ENCODE assay signal across 21 cellular contexts in the genomic region with DNA sequence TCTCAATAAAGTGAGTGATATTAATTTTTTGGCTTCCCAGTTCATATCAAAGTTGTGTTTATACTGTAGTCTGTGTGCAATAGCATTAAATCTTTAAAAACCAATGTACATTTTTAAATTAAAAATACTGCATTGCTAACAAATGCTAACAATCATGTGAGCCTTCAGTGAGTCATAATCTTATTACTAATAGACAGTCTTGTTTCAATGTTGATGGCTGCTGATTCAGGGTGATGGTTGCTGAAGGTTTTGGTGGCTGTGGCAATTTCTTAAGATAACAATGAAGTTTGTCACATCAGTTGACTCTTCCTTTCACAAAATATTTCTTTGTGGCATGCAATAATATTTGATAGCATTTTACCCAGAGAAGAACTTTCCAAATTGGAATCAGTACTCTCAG.
DNase-seq lines count a peak whose midpoint lies in the region; ATAC-seq, FAIRE-seq and TF ChIP-seq lines count a peak whose summit lies in the region.
"Had no signal": no experiment of that assay in that cellular context is flagged by ENCODE, and none has a peak within 500 bp of the region (broad histone marks: within the 10 kb centered on the region; RNA-seq: fewer than 3 reads in every experiment).

No MANE protein-coding gene starts in this region.

- no peak overlapping the region for H2BK5ac ChIP-seq in IMR-90 (ENCODE audit: low read depth, low read length, poor library complexity, severe bottlenecking)

- no peaks in the 10 kb centered on the region for H3K27me3 Mint-ChIP-seq in immature natural killer cell (ENCODE audit: low read depth in 3 of 3)
- H3K27me3 Mint-ChIP-seq: activated T-helper 17 cell treated with anti-CD3 and anti-CD28 coated beads, Interleukin-2, amount 50 U/mL, for 72 hours; stimulated activated naive B cell treated with anti-CD40 and anti-IgM and Interleukin-4, amounts not matched to agents 10 μg/mL and 1 μg/mL and 100 μg/mL, for 72 hours; T-helper 17 cell; type B pancreatic cell had no signal

- no peak overlapping the region for H3K14ac ChIP-seq in IMR-90 (replicated peaks; ENCODE audit: low read depth, low read length)

- no peaks in the 10 kb centered on the region for H3K9me1 ChIP-seq in IMR-90 (ENCODE audit: insufficient read depth, low read length)
- peaks cover 2% of the 10 kb centered on the region for H3K9me1 ChIP-seq in keratinocyte (ENCODE audit: control insufficient read depth, extremely low read depth, insufficient read depth, low read length)

- H4K5ac ChIP-seq in IMR-90 (ENCODE audit: low read depth, low read length): no peak overlapping the region

- ATAC-seq in IMR-90 (ENCODE audit: low read depth): peak; percentile 68
- no peak for ATAC-seq in GM21423 (IDR thresholded peaks at IDR 0.05; ENCODE audit: unreplicated experiment)
- ATAC-seq: activated T-helper 17 cell treated with anti-CD3 and anti-CD28 coated beads, Interleukin-2, amount 50 U/mL, for 72 hours; CD8-positive, alpha-beta T cell; GM12878; stimulated activated naive B cell treated with anti-CD40 and anti-IgM and Interleukin-4, amounts not matched to agents 10 μg/mL and 1 μg/mL and 100 μg/mL, for 72 hours; T-helper 17 cell; WTC11 had no signal

- no peak overlapping the region for H3K27ac ChIP-seq in IMR-90 (ENCODE audit: insufficient read depth, low read length)
- peak overlapping the region; percentile 72 for H3K27ac ChIP-seq in keratinocyte (ENCODE audit: control insufficient read depth, insufficient read depth, low read length)
- H3K27ac ChIP-seq: prostate gland had no signal

- H3K18ac ChIP-seq in IMR-90 (ENCODE audit: low read depth, low read length): no peak overlapping the region

- H2BK20ac ChIP-seq in IMR-90 (ENCODE audit: low read depth, low read length): no peak overlapping the region

- no peak overlapping the region for H3K23ac ChIP-seq in IMR-90 (ENCODE audit: low read depth, low read length)

- H2BK120ac ChIP-seq in IMR-90 (ENCODE audit: low read depth, low read length): no peak overlapping the region

- no peak overlapping the region for H3K4ac ChIP-seq in IMR-90 (ENCODE audit: low read depth, low read length)

- H3K4me1 Mint-ChIP-seq in immature natural killer cell: no peaks in the 10 kb centered on the region
- H3K4me1 Mint-ChIP-seq: activated T-helper 17 cell treated with anti-CD3 and anti-CD28 coated beads, Interleukin-2, amount 50 U/mL, for 72 hours; nephron progenitor cell had no signal

- H3K27me3 ChIP-seq in IMR-90 (ENCODE audit: control insufficient read depth, insufficient read depth, low read length) (no peaks in the 10 kb centered on the region), keratinocyte (ENCODE audit: control insufficient read depth, extremely low read depth, insufficient read depth, low read length) (no peaks in the 10 kb centered on the region)

- TF ChIP-seq CTCF in AG10803 (conservative IDR thresholded peaks at IDR 0.05; ENCODE audit: low read length) (no peak), IMR-90 (conservative IDR thresholded peaks at IDR 0.05; ENCODE audit: low read depth, low read length) (no peak), choroid plexus epithelial cell (conservative IDR thresholded peaks at IDR 0.05; ENCODE audit: low read depth, low read length) (no peak), keratinocyte (optimal IDR thresholded peaks at IDR 0.05 in 1 of 3, IDR thresholded peaks at IDR 0.05 in 1 of 3, conservative IDR thresholded peaks at IDR 0.05 in 1 of 3; ENCODE audit: extremely low read depth in 1 of 3, insufficient read depth in 2 of 3, low read length in 3 of 3) (no peak)

- H3K36me3 Mint-ChIP-seq in immature natural killer cell: peaks cover 5 to 13% (median 13%) of the 10 kb centered on the region in 3 donors

- H4K20me1 ChIP-seq in IMR-90 (ENCODE audit: insufficient read depth, low read length): no peaks in the 10 kb centered on the region
- H4K20me1 ChIP-seq in keratinocyte (ENCODE audit: control insufficient read depth, extremely low read depth, insufficient read depth, low read length): no peaks in the 10 kb centered on the region

- H4K91ac ChIP-seq in IMR-90 (ENCODE audit: insufficient read depth, low read depth, low read length): no peak overlapping the region

- H2AK5ac ChIP-seq in IMR-90 (ENCODE audit: low read depth, low read length): no peak overlapping the region

- H2AK9ac ChIP-seq in IMR-90 (replicated peaks; ENCODE audit: low read depth, low read length, poor library complexity): no peak overlapping the region

- H2BK15ac ChIP-seq in IMR-90 (ENCODE audit: low read depth, low read length): no peak overlapping the region

- H4K8ac ChIP-seq in IMR-90 (ENCODE audit: low read depth in 2 of 2, low read length in 2 of 2): no peak overlapping the region

- POLR2A ChIA-PET in IMR-90 (lab: Charles Lee; ENCODE audit: unreplicated experiment): interaction anchor here (0.6 kb wide), 1 partner anchor 391 kb away, joined by 5 read pairs; no protein-coding TSS in a partner anchor

- FAIRE-seq in keratinocyte (lab: Jason Lieb, UNC): peak; percentile 9
- FAIRE-seq: GM12878 had no signal

- BruUV-seq in IMR-90 (replicated peaks; lab: Mats Ljungman, UMichigan): no TSS peak

- in situ Hi-C loops in IMR-90 (cut with MboI; ENCODE audit: low sequenced_read_pairs): no loop called here

- DNase-seq in AG10803 (ENCODE audit: low read depth) (peak; percentile 6), IMR-90 (peak; percentile 68), choroid plexus epithelial cell (ENCODE audit: low read depth) (peak; percentile 38), keratinocyte (ENCODE audit: low read depth, low spot score) (no peak), immature natural killer cell (no peak), RPMI8226 (no peak)
- no peak for DNase-seq in stimulated activated naive CD4-positive, alpha-beta T cell treated with Interleukin-2 at 50 U/mL for 16 hours (lab: John Stamatoyannopoulos, UW)
- DNase-seq: CD8-positive, alpha-beta T cell; MV-4-11; NCI-H2029 treated with DMSO at 0.1 percent for 48 hours; NCI-H510A; nephron progenitor cell; SHP77; stimulated activated naive B cell treated with anti-CD40 and anti-IgM and Interleukin-4, amounts not matched to agents 10 μg/mL and 1 μg/mL and 100 μg/mL, for 72 hours; T-helper 17 cell had no signal

- H3K79me2 ChIP-seq in keratinocyte (ENCODE audit: control insufficient read depth, insufficient read depth, low read length): no peaks in the 10 kb centered on the region

- no peak overlapping the region for H3K9ac ChIP-seq in IMR-90 (ENCODE audit: low read depth, low read length)
- no peak overlapping the region for H3K9ac ChIP-seq in keratinocyte (ENCODE audit: control insufficient read depth, extremely low read depth, insufficient read depth, low read length)

- no peak for TF ChIP-seq POLR2A in IMR-90 (IDR thresholded peaks at IDR 0.05; ENCODE audit: low read depth, low read length)

- H3K9me3 Mint-ChIP-seq in immature natural killer cell: no peaks in the 10 kb centered on the region
- H3K9me3 Mint-ChIP-seq: activated T-helper 17 cell treated with anti-CD3 and anti-CD28 coated beads, Interleukin-2, amount 50 U/mL, for 72 hours; CD8-positive, alpha-beta T cell; nephron progenitor cell; stimulated activated naive B cell treated with anti-CD40 and anti-IgM and Interleukin-4, amounts not matched to agents 10 μg/mL and 1 μg/mL and 100 μg/mL, for 72 hours; type B pancreatic cell; WTC11 had no signal

- no peak overlapping the region for H3K56ac ChIP-seq in IMR-90 (ENCODE audit: extremely low read depth, insufficient read depth, low read length)

- no peak overlapping the region for H3K27ac Mint-ChIP-seq in immature natural killer cell
- H3K27ac Mint-ChIP-seq: activated T-helper 17 cell treated with anti-CD3 and anti-CD28 coated beads, Interleukin-2, amount 50 U/mL, for 72 hours; CD8-positive, alpha-beta T cell; nephron progenitor cell; stimulated activated naive B cell treated with anti-CD40 and anti-IgM and Interleukin-4, amounts not matched to agents 10 μg/mL and 1 μg/mL and 100 μg/mL, for 72 hours; T-helper 17 cell; type B pancreatic cell; WTC11 had no signal

- peaks cover 16 to 17% of the 10 kb centered on the region in 2 experiments for H3K79me1 ChIP-seq in IMR-90 (ENCODE audit: low read depth in 1 of 2, low read length in 2 of 2)

- no peak overlapping the region for H3K4me2 ChIP-seq in IMR-90 (ENCODE audit: low read depth, low read length)
- H3K4me2 ChIP-seq in keratinocyte (ENCODE audit: control insufficient read depth, extremely low read depth, insufficient read depth, low read depth, low read length): no peak overlapping the region

- intact Hi-C loops in IMR-90 (cut with micrococcal nuclease): no loop called here

- H2AFZ ChIP-seq in IMR-90 (replicated peaks; ENCODE audit: low read length, poor library complexity): no peak overlapping the region
- no peak overlapping the region for H2AFZ ChIP-seq in keratinocyte (ENCODE audit: control insufficient read depth, low read length)

- H3K36me3 ChIP-seq in IMR-90 (ENCODE audit: control insufficient read depth, insufficient read depth, low read length): peaks cover 12% of the 10 kb centered on the region
- peaks cover 0 to 1% of the 10 kb centered on the region in 2 experiments for H3K36me3 ChIP-seq in keratinocyte (ENCODE audit: control insufficient read depth in 2 of 2, extremely low read depth in 1 of 2, insufficient read depth in 2 of 2, low read length in 2 of 2)
- H3K36me3 ChIP-seq: prostate gland had no signal

- no peak for TF ChIP-seq RAD21 in IMR-90 (IDR thresholded peaks at IDR 0.05; ENCODE audit: low read length)

- H3K4me1 ChIP-seq in IMR-90 (ENCODE audit: control insufficient read depth, insufficient read depth, low read length): no peaks in the 10 kb centered on the region
- peaks cover 7% of the 10 kb centered on the region for H3K4me1 ChIP-seq in keratinocyte (ENCODE audit: control insufficient read depth, extremely low read depth, insufficient read depth, low read length)
- H3K4me1 ChIP-seq: prostate gland had no signal

- CTCF ChIA-PET in IMR-90 (lab: Yijun Ruan, JAX): no interaction called here

- dilution Hi-C loops in IMR-90 (cut with HindIII; ENCODE audit: low sequenced_read_pairs, unreplicated experiment): no loop called here
- dilution Hi-C loops in keratinocyte (cut with MboI; ENCODE audit: extremely low pct_ligation_motif_present, low sequenced_read_pairs): no loop called here

- H3K9me3 ChIP-seq in IMR-90 (ENCODE audit: control insufficient read depth, insufficient read depth, low read length): no peaks in the 10 kb centered on the region
- H3K9me3 ChIP-seq in keratinocyte (ENCODE audit: control insufficient read depth, low read depth, low read length): no peaks in the 10 kb centered on the region
- H3K9me3 ChIP-seq: prostate gland had no signal

- no peak overlapping the region for H3K4me3 Mint-ChIP-seq in immature natural killer cell
- H3K4me3 Mint-ChIP-seq: activated T-helper 17 cell treated with anti-CD3 and anti-CD28 coated beads, Interleukin-2, amount 50 U/mL, for 72 hours; CD8-positive, alpha-beta T cell; nephron progenitor cell; stimulated activated naive B cell treated with anti-CD40 and anti-IgM and Interleukin-4, amounts not matched to agents 10 μg/mL and 1 μg/mL and 100 μg/mL, for 72 hours; T-helper 17 cell; type B pancreatic cell; WTC11 had no signal

- no peak overlapping the region for H3K4me3 ChIP-seq in AG10803 (ENCODE audit: low read length)
- H3K4me3 ChIP-seq in IMR-90 (ENCODE audit: insufficient read depth, low read depth, low read length): no peak overlapping the region
- H3K4me3 ChIP-seq in choroid plexus epithelial cell (ENCODE audit: low read depth, low read length): no peak overlapping the region
- no peak overlapping the region for H3K4me3 ChIP-seq in keratinocyte (ENCODE audit: control insufficient read depth in 2 of 3, extremely low read depth in 1 of 3, insufficient read depth in 2 of 3, low read depth in 1 of 3, low read length in 3 of 3)
- H3K4me3 ChIP-seq: GM12878, prostate gland had no signal

Comparison
In these comparisons a context has a peak if more than half of its experiments do, and no peak if none do; other contexts are left out.
1. DNase-seq: peak in AG10803 (single experiment), IMR-90 (single experiment) and choroid plexus epithelial cell (single experiment); none in keratinocyte (single experiment), immature natural killer cell (0 of 3), RPMI8226 (single experiment) and stimulated activated naive CD4-positive, alpha-beta T cell treated with Interleukin-2 at 50 U/mL for 16 hours (single experiment).